Comparison of ENCODE assay signal across 1 cellular context in the genomic region with DNA sequence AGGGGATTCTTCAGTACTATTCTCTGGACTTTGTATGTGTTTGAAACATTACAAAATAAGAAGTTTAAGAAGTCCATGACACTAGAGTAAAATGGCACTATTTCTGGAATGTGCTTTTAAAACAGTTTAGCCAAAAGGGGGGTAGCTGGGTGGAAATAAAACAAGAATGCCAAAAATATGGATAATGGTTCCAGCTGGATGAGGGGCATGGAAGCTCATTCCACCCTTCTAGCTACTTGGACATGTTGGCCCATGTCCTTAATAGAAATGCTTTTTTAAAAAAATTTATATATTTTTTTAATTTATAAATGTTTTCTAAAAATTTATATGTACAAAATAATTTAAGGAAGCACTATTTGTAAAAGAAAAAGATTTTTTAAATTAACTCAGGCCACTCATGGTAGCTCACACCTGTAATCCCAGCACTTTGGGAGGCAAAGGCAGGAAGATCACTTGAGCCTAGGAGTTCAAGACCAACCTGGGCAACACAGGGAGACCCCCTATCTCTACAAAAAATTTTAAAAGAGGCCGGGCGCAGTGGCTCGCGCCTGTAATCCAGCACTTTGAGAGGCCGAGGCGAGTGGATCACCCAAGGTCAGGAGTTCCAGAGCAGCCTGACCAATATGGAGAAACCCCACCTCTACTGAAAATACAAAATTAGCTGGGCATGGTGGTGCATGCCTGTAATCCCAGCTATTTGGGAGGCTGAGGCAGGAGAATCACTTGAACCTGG.
TF ChIP-seq lines count a peak whose summit lies in the region.

No MANE protein-coding gene starts in this region.

TF ChIP-seq in A549, 52 proteins besides CTCF, POLR2A, EP300 and RAD21:
- TF ChIP-seq, protein P1, sequence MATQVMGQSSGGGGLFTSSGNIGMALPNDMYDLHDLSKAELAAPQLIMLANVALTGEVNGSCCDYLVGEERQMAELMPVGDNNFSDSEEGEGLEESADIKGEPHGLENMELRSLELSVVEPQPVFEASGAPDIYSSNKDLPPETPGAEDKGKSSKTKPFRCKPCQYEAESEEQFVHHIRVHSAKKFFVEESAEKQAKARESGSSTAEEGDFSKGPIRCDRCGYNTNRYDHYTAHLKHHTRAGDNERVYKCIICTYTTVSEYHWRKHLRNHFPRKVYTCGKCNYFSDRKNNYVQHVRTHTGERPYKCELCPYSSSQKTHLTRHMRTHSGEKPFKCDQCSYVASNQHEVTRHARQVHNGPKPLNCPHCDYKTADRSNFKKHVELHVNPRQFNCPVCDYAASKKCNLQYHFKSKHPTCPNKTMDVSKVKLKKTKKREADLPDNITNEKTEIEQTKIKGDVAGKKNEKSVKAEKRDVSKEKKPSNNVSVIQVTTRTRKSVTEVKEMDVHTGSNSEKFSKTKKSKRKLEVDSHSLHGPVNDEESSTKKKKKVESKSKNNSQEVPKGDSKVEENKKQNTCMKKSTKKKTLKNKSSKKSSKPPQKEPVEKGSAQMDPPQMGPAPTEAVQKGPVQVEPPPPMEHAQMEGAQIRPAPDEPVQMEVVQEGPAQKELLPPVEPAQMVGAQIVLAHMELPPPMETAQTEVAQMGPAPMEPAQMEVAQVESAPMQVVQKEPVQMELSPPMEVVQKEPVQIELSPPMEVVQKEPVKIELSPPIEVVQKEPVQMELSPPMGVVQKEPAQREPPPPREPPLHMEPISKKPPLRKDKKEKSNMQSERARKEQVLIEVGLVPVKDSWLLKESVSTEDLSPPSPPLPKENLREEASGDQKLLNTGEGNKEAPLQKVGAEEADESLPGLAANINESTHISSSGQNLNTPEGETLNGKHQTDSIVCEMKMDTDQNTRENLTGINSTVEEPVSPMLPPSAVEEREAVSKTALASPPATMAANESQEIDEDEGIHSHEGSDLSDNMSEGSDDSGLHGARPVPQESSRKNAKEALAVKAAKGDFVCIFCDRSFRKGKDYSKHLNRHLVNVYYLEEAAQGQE (IDR thresholded peaks at IDR 0.05): no peak
- no peak for TF ChIP-seq FOXS1 (CRISPR knock-in tag; IDR thresholded peaks at IDR 0.05)
- TF ChIP-seq SMC3 (IDR thresholded peaks at IDR 0.05): no peak
- TF ChIP-seq, protein P2, sequence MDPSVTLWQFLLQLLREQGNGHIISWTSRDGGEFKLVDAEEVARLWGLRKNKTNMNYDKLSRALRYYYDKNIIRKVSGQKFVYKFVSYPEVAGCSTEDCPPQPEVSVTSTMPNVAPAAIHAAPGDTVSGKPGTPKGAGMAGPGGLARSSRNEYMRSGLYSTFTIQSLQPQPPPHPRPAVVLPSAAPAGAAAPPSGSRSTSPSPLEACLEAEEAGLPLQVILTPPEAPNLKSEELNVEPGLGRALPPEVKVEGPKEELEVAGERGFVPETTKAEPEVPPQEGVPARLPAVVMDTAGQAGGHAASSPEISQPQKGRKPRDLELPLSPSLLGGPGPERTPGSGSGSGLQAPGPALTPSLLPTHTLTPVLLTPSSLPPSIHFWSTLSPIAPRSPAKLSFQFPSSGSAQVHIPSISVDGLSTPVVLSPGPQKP (IDR thresholded peaks at IDR 0.05; ENCODE audit: low read depth, low read length): no peak
- TF ChIP-seq CHD4 (IDR thresholded peaks at IDR 0.05; ENCODE audit: borderline replicate concordance): no peak
- no peak for TF ChIP-seq FOSB (CRISPR knock-in tag; IDR thresholded peaks at IDR 0.05)
- TF ChIP-seq, protein P3, sequence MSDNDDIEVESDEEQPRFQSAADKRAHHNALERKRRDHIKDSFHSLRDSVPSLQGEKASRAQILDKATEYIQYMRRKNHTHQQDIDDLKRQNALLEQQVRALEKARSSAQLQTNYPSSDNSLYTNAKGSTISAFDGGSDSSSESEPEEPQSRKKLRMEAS (IDR thresholded peaks at IDR 0.05): no peak
- no peak for TF ChIP-seq RNF2 (IDR thresholded peaks at IDR 0.05; ENCODE audit: borderline replicate concordance, low read depth)
- TF ChIP-seq HEYL (CRISPR knock-in tag; IDR thresholded peaks at IDR 0.05): no peak
- TF ChIP-seq JUN (IDR thresholded peaks at IDR 0.05): no peak
- TF ChIP-seq HDAC2 (IDR thresholded peaks at IDR 0.05): no peak
- TF ChIP-seq, protein P4, sequence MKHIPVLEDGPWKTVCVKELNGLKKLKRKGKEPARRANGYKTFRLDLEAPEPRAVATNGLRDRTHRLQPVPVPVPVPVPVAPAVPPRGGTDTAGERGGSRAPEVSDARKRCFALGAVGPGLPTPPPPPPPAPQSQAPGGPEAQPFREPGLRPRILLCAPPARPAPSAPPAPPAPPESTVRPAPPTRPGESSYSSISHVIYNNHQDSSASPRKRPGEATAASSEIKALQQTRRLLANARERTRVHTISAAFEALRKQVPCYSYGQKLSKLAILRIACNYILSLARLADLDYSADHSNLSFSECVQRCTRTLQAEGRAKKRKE (CRISPR knock-in tag; IDR thresholded peaks at IDR 0.05; ENCODE audit: low read depth): no peak
- no peak for TF ChIP-seq CEBPB (IDR thresholded peaks at IDR 0.05)
